Comparison of ENCODE assay signal across 21 cellular contexts in genomic region chr6:27782703-27783236, GRCh38.
"Had no signal": no experiment of that assay in that cellular context is flagged by ENCODE, and none has a peak within 500 bp of the region (broad histone marks: within the 10 kb centered on the region; RNA-seq: fewer than 3 reads in every experiment).

No MANE protein-coding gene starts in this region.

- H3K4me1 ChIP-seq: SJSA1 had no signal

- H3K36me3 ChIP-seq: MG63, SJSA1 had no signal

- H3K4me3 ChIP-seq: MG63, SJSA1, SK-N-MC had no signal

- FAIRE-seq: RCC 7860 had no signal

- H3K9me3 ChIP-seq: MG63, SJSA1 had no signal

- H3K27ac ChIP-seq: SJSA1, SK-N-MC had no signal

- DNase-seq: Karpas-422, KG1, MG63, NCI-H1092, NCI-H1105 treated with DMSO at 0.1 percent for 48 hours, NCI-H1417 treated with DMSO at 0.1 percent for 48 hours, NCI-H146, NCI-H1694 treated with DMSO at 0.1 percent for 48 hours, NCI-H1930, NCI-H2081, NCI-H2107, NCI-H2227 treated with DMSO at 0.1 percent for 48 hours, NCI-H524, NCI-H526 treated with DMSO at 0.1 percent for 48 hours, NCI-H748 treated with DMSO at 0.1 percent for 48 hours, Right ventricle myocardium superior, RPMI8226, SIG-M5 had no signal
